ENCODE assay signal across 10 cellular contexts in the genomic region with DNA sequence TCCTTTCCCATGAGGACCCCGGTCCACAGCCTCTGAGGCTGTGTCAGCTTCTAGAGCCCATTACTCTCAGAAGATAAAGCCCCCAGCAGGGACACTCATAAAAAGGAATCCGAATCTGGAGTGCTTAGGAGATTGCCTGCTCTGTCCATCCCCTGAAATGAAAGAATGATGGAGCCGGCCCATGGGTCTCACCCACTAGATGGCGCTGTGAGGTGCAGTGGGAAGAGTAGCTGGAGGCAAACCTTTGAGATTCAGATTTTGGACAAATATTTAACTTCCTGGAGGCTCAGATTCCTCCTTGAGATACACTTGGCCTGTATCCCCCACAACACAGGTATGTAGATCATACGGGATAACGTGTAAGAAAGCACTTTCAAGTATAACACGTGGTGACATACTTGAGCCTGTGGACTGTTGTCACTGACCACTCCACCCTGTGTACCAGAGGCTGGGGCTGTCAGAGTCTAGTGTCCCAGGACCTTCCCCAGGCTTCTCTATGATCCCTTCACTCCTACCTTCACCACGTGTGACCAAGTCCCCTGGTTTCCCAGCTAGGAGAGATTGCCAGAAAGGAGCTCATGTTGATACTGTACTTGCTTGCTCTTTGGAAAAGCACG. TPM values are rescaled to one million over a fixed set of nuclear protein-coding genes. Genes with fewer than 3 reads are reported as not detected.
DNase-seq lines count a peak whose midpoint lies in the region; ATAC-seq and TF ChIP-seq lines count a peak whose summit lies in the region.
"Had no signal": no experiment of that assay in that cellular context is flagged by ENCODE, and none has a peak within 500 bp of the region (broad histone marks: within the 10 kb centered on the region; RNA-seq: fewer than 3 reads in every experiment).

No MANE protein-coding gene starts in this region.

- no peak overlapping the region for H3K4me3 Mint-ChIP-seq in activated naive CD8-positive, alpha-beta T cell treated with anti-CD3 and anti-CD28 coated beads, Interleukin-2, amount 10 ng/mL, durations not matched to agents 7 days and 5 days

- peaks cover 5% of the 10 kb centered on the region for H3K4me1 Mint-ChIP-seq in activated naive CD8-positive, alpha-beta T cell treated with anti-CD3 and anti-CD28 coated beads, Interleukin-2, amount 10 ng/mL, durations not matched to agents 7 days and 5 days

- no peak overlapping the region for H3K27ac ChIP-seq in RWPE1
- H3K27ac ChIP-seq: BLaER1 treated with 17β-estradiol and CSF1 and Interleukin-3, amounts not matched to agents 10 nM and 100 nM had no signal

- peak; percentile 71 for ATAC-seq in activated naive CD8-positive, alpha-beta T cell treated with anti-CD3 and anti-CD28 coated beads, Interleukin-2, amount 10 ng/mL, durations not matched to agents 7 days and 5 days (ENCODE audit: low read depth)
- ATAC-seq in stimulated activated naive CD8-positive, alpha-beta T cell treated with anti-CD3 and anti-CD28 coated beads, Interleukin-15, Interleukin-2, amounts not matched to agents 100 U/mL and 50 U/mL, for 24 hours: peak; percentile 40

- H3K27ac Mint-ChIP-seq in activated naive CD8-positive, alpha-beta T cell treated with anti-CD3 and anti-CD28 coated beads, Interleukin-2, amount 10 ng/mL, durations not matched to agents 7 days and 5 days: no peak overlapping the region

- H3K27me3 ChIP-seq in kidney epithelial cell (ENCODE audit: control insufficient read depth, insufficient read depth, low read length): no peaks in the 10 kb centered on the region
- H3K27me3 ChIP-seq: BLaER1 treated with 17β-estradiol and CSF1 and Interleukin-3, amounts not matched to agents 10 nM and 100 nM had no signal

- no peaks in the 10 kb centered on the region for H3K36me3 ChIP-seq in kidney epithelial cell (ENCODE audit: control insufficient read depth, insufficient read depth, low read length)
- H3K36me3 ChIP-seq: BLaER1 treated with 17β-estradiol and CSF1 and Interleukin-3, amounts not matched to agents 10 nM and 100 nM had no signal

- POLR2A ChIA-PET in RWPE1 (lab: Yijun Ruan, JAX; ENCODE audit: low non-redundant PET): no interaction called here
- POLR2A ChIA-PET in activated naive CD8-positive, alpha-beta T cell treated with anti-CD3 and anti-CD28 coated beads, Interleukin-2, amount 10 ng/mL, durations not matched to agents 7 days and 5 days (lab: Charles Lee): interaction anchor here (0.6 to 2.2 kb wide), 4 partner anchors 11 to 367 kb away, joined by 3 to 15 read pairs (median 3); partner anchors contain the start of gene TRMO

- DNase-seq in NCI-H146 treated with DMSO at 0.1 percent for 48 hours (lab: John Stamatoyannopoulos, UW; ENCODE audit: unreplicated experiment): peak; percentile 1
- DNase-seq in NCI-H146 (lab: John Stamatoyannopoulos, UW): no peak
- DNase-seq in RWPE1 (ENCODE audit: low spot score): peak; percentile 47
- peak; percentile 74 for DNase-seq in activated naive CD8-positive, alpha-beta T cell treated with anti-CD3 and anti-CD28 coated beads, Interleukin-2, amount 10 ng/mL, durations not matched to agents 7 days and 5 days
- DNase-seq in kidney epithelial cell (ENCODE audit: low read depth): no peak
- DNase-seq in stimulated activated naive CD8-positive, alpha-beta T cell treated with anti-CD3 and anti-CD28 coated beads, Interleukin-15, Interleukin-2, amounts not matched to agents 100 U/mL and 50 U/mL, for 24 hours: peak; percentile 79
- DNase-seq in cerebellum (ENCODE audit: low spot score): no peak
- no peak for DNase-seq in NCI-H187 treated with DMSO at 0.1 percent for 48 hours (lab: John Stamatoyannopoulos, UW)

- peaks cover 3% of the 10 kb centered on the region for H3K9me3 Mint-ChIP-seq in activated naive CD8-positive, alpha-beta T cell treated with anti-CD3 and anti-CD28 coated beads, Interleukin-2, amount 10 ng/mL, durations not matched to agents 7 days and 5 days

- H3K4me3 ChIP-seq in kidney epithelial cell (ENCODE audit: low read depth, low read length): no peak overlapping the region
- H3K4me3 ChIP-seq: BLaER1 treated with 17β-estradiol and CSF1 and Interleukin-3, amounts not matched to agents 10 nM and 100 nM had no signal

- H3K36me3 Mint-ChIP-seq in activated naive CD8-positive, alpha-beta T cell treated with anti-CD3 and anti-CD28 coated beads, Interleukin-2, amount 10 ng/mL, durations not matched to agents 7 days and 5 days: peaks cover 4% of the 10 kb centered on the region

- peak; percentile 67 for TF ChIP-seq CTCF in RWPE1 (conservative IDR thresholded peaks at IDR 0.05; ENCODE audit: low read depth)
- TF ChIP-seq CTCF in kidney epithelial cell (IDR thresholded peaks at IDR 0.05; ENCODE audit: insufficient read depth, low read length, poor library complexity, severe bottlenecking): peak; percentile 58

- CTCF ChIA-PET in RWPE1 (lab: Yijun Ruan, JAX): interaction anchor here (0.6 to 2.8 kb wide), 7 partner anchors 9 to 257 kb away, joined by 4 to 21 read pairs (median 5); partner anchors contain the start of genes NCBP1 and TSTD2

- H3K27me3 Mint-ChIP-seq in activated naive CD8-positive, alpha-beta T cell treated with anti-CD3 and anti-CD28 coated beads, Interleukin-2, amount 10 ng/mL, durations not matched to agents 7 days and 5 days: no peaks in the 10 kb centered on the region

RNA-seq across cellular contexts. Expression of gene TRMO, which starts 32.3 kb away (rescaled TPM):
- total RNA-seq in activated naive CD8-positive, alpha-beta T cell treated with anti-CD3 and anti-CD28 coated beads, Interleukin-2, amount 10 ng/mL, durations not matched to agents 7 days and 5 days: 10 to 100 TPM; 25.6 to 27.6 TPM
- 23.9 and 39.0 TPM in 2 replicates for total RNA-seq in kidney epithelial cell
- total RNA-seq in cerebellum: 17.0 TPM

RNA-seq across cellular contexts. Expression of gene FOXE1, which starts 37.0 kb away (rescaled TPM):
- total RNA-seq in activated naive CD8-positive, alpha-beta T cell treated with anti-CD3 and anti-CD28 coated beads, Interleukin-2, amount 10 ng/mL, durations not matched to agents 7 days and 5 days: under 1 TPM in 1 of 2 experiments, not detected in 1; 0.09 TPM
- total RNA-seq in kidney epithelial cell (0.04 and 0.14 TPM in 2 replicates), cerebellum (not detected)
- total RNA-seq: urinary bladder had no signal

RNA-seq across cellular contexts. Expression of gene HEMGN, which starts 47.9 kb away (rescaled TPM):
- total RNA-seq in activated naive CD8-positive, alpha-beta T cell treated with anti-CD3 and anti-CD28 coated beads, Interleukin-2, amount 10 ng/mL, durations not matched to agents 7 days and 5 days: 1 to 10 TPM in 1 of 2 experiments, under 1 TPM in 1; 0.47 to 1.1 TPM
- total RNA-seq in kidney epithelial cell (not detected in 2 replicates), cerebellum (2.7 TPM)

Comparison
In these comparisons a context has a peak if more than half of its experiments do, and no peak if none do; other contexts are left out.
1. DNase-seq: peak in NCI-H146 treated with DMSO at 0.1 percent for 48 hours (single experiment), RWPE1 (single experiment), activated naive CD8-positive, alpha-beta T cell treated with anti-CD3 and anti-CD28 coated beads, Interleukin-2, amount 10 ng/mL, durations not matched to agents 7 days and 5 days (single experiment) and stimulated activated naive CD8-positive, alpha-beta T cell treated with anti-CD3 and anti-CD28 coated beads, Interleukin-15, Interleukin-2, amounts not matched to agents 100 U/mL and 50 U/mL, for 24 hours (single experiment); none in NCI-H146 (single experiment), kidney epithelial cell (single experiment), cerebellum (single experiment) and NCI-H187 treated with DMSO at 0.1 percent for 48 hours (single experiment).